ENCODE assay signal across 2 cellular contexts in the genomic region with DNA sequence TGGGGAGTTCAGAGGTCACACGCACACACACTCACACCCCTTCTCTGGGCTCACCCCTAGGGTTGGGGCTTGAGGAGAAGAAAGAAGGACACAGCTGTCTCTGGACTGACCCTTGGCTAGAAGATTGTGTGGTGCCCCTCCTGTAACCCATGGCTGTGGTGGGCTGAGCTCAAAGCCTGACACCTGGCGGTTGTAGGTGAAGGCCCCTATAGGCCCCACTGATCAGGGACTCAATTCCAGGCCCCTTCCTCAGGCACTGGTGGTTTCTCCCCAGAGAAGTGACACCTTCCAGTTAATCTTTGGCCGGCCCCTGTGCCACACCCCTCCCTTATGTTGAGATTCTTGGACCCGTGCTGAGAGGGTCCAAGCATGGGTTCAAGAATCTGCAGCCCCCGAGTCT.
TF ChIP-seq lines count a peak whose summit lies in the region.

No MANE protein-coding gene starts in this region.

TF ChIP-seq in GM23338, 12 proteins besides CTCF, POLR2A, EP300 and RAD21 (continued from another document):
- TF ChIP-seq, protein P1, sequence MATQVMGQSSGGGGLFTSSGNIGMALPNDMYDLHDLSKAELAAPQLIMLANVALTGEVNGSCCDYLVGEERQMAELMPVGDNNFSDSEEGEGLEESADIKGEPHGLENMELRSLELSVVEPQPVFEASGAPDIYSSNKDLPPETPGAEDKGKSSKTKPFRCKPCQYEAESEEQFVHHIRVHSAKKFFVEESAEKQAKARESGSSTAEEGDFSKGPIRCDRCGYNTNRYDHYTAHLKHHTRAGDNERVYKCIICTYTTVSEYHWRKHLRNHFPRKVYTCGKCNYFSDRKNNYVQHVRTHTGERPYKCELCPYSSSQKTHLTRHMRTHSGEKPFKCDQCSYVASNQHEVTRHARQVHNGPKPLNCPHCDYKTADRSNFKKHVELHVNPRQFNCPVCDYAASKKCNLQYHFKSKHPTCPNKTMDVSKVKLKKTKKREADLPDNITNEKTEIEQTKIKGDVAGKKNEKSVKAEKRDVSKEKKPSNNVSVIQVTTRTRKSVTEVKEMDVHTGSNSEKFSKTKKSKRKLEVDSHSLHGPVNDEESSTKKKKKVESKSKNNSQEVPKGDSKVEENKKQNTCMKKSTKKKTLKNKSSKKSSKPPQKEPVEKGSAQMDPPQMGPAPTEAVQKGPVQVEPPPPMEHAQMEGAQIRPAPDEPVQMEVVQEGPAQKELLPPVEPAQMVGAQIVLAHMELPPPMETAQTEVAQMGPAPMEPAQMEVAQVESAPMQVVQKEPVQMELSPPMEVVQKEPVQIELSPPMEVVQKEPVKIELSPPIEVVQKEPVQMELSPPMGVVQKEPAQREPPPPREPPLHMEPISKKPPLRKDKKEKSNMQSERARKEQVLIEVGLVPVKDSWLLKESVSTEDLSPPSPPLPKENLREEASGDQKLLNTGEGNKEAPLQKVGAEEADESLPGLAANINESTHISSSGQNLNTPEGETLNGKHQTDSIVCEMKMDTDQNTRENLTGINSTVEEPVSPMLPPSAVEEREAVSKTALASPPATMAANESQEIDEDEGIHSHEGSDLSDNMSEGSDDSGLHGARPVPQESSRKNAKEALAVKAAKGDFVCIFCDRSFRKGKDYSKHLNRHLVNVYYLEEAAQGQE (IDR thresholded peaks at IDR 0.05; ENCODE audit: unreplicated experiment), result no peak
- TF ChIP-seq, protein P2, sequence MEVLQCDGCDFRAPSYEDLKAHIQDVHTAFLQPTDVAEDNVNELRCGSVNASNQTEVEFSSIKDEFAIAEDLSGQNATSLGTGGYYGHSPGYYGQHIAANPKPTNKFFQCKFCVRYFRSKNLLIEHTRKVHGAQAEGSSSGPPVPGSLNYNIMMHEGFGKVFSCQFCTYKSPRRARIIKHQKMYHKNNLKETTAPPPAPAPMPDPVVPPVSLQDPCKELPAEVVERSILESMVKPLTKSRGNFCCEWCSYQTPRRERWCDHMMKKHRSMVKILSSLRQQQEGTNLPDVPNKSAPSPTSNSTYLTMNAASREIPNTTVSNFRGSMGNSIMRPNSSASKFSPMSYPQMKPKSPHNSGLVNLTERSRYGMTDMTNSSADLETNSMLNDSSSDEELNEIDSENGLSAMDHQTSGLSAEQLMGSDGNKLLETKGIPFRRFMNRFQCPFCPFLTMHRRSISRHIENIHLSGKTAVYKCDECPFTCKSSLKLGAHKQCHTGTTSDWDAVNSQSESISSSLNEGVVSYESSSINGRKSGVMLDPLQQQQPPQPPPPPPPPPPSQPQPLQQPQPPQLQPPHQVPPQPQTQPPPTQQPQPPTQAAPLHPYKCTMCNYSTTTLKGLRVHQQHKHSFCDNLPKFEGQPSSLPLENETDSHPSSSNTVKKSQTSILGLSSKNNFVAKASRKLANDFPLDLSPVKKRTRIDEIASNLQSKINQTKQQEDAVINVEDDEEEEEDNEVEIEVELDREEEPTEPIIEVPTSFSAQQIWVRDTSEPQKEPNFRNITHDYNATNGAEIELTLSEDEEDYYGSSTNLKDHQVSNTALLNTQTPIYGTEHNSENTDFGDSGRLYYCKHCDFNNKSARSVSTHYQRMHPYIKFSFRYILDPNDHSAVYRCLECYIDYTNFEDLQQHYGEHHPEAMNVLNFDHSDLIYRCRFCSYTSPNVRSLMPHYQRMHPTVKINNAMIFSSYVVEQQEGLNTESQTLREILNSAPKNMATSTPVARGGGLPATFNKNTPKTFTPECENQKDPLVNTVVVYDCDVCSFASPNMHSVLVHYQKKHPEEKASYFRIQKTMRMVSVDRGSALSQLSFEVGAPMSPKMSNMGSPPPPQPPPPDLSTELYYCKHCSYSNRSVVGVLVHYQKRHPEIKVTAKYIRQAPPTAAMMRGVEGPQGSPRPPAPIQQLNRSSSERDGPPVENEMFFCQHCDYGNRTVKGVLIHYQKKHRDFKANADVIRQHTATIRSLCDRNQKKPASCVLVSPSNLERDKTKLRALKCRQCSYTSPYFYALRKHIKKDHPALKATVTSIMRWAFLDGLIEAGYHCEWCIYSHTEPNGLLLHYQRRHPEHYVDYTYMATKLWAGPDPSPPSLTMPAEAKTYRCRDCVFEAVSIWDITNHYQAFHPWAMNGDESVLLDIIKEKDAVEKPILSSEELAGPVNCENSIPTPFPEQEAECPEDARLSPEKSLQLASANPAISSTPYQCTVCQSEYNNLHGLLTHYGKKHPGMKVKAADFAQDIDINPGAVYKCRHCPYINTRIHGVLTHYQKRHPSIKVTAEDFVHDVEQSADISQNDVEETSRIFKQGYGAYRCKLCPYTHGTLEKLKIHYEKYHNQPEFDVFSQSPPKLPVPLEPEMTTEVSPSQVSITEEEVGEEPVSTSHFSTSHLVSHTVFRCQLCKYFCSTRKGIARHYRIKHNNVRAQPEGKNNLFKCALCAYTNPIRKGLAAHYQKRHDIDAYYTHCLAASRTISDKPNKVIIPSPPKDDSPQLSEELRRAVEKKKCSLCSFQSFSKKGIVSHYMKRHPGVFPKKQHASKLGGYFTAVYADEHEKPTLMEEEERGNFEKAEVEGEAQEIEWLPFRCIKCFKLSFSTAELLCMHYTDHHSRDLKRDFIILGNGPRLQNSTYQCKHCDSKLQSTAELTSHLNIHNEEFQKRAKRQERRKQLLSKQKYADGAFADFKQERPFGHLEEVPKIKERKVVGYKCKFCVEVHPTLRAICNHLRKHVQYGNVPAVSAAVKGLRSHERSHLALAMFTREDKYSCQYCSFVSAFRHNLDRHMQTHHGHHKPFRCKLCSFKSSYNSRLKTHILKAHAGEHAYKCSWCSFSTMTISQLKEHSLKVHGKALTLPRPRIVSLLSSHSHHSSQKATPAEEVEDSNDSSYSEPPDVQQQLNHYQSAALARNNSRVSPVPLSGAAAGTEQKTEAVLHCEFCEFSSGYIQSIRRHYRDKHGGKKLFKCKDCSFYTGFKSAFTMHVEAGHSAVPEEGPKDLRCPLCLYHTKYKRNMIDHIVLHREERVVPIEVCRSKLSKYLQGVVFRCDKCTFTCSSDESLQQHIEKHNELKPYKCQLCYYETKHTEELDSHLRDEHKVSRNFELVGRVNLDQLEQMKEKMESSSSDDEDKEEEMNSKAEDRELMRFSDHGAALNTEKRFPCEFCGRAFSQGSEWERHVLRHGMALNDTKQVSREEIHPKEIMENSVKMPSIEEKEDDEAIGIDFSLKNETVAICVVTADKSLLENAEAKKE (CRISPR knock-in tag; IDR thresholded peaks at IDR 0.05), result no peak
- TF ChIP-seq, protein P3, sequence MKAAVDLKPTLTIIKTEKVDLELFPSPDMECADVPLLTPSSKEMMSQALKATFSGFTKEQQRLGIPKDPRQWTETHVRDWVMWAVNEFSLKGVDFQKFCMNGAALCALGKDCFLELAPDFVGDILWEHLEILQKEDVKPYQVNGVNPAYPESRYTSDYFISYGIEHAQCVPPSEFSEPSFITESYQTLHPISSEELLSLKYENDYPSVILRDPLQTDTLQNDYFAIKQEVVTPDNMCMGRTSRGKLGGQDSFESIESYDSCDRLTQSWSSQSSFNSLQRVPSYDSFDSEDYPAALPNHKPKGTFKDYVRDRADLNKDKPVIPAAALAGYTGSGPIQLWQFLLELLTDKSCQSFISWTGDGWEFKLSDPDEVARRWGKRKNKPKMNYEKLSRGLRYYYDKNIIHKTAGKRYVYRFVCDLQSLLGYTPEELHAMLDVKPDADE (IDR thresholded peaks at IDR 0.05), result no peak
- TF ChIP-seq ZNF114 (CRISPR knock-in tag; IDR thresholded peaks at IDR 0.05), result no peak
- TF ChIP-seq POLR2AphosphoS5 (IDR thresholded peaks at IDR 0.05; ENCODE audit: low read depth), result no peak
- TF ChIP-seq EZH2 (IDR thresholded peaks at IDR 0.05; ENCODE audit: low read depth, unreplicated experiment), result no peak
- no peak for TF ChIP-seq ZNF331 (CRISPR knock-in tag; IDR thresholded peaks at IDR 0.05; ENCODE audit: low read depth)
- TF ChIP-seq CREB1 (CRISPR knock-in tag; IDR thresholded peaks at IDR 0.05; ENCODE audit: low read depth), result no peak
- no peak for TF ChIP-seq JUNB (IDR thresholded peaks at IDR 0.05; ENCODE audit: unreplicated experiment)

TF ChIP-seq in HEK293T, 16 proteins besides CTCF, POLR2A, EP300 and RAD21 (continued from another document):
- no peak for TF ChIP-seq SUZ12 (IDR thresholded peaks at IDR 0.05)
- TF ChIP-seq LEF1 (IDR thresholded peaks at IDR 0.05; ENCODE audit: borderline replicate concordance), result no peak
- no peak for TF ChIP-seq BHLHE40 (IDR thresholded peaks at IDR 0.05; ENCODE audit: borderline replicate concordance)
